Comparison of ENCODE assay signal across 9 cellular contexts in the genomic region with DNA sequence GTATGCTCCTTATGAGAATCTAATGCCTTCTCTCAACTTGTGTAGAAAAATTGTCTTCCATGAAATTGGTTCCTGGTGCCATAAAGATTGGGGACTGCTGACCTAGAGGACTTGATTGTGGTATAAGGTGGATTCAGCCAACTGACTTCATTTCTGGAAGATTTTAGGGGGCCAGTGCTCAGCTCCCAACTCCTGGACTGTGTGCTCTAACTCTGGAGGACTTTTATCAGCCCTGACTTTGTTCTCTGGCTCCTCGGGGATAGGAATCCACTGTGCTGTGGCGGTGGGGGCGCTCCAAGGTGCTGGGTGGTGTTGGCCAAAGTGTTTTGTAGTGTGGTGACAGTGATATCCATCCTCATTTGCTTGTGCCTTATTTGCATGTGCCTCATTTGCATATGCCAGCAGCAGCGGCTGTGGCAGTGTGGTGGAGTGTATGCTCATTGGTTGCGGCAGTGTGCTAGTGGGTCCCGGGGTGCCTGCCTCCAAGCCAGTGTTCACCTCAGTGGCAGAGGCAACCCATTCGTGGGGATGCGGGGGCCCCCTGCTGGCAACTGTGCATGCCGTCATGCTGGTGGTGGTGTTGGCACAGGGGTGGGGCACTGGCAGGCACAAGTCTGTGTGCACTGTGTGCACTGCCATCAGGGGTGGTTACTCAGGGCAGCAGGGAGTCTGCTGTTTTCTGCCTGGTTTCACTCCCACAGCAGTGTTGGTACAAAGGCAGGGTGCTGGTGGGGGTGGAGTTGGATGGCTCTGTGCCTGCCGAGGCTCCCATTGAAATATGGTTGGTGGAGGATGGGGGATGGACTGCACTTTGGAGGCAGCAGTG. TPM values are rescaled to one million over a fixed set of nuclear protein-coding genes. Genes with fewer than 3 reads are reported as not detected.
DNase-seq lines count a peak whose midpoint lies in the region; ATAC-seq and TF ChIP-seq lines count a peak whose summit lies in the region.
"Had no signal": no experiment of that assay in that cellular context is flagged by ENCODE, and none has a peak within 500 bp of the region (broad histone marks: within the 10 kb centered on the region; RNA-seq: fewer than 3 reads in every experiment).

No MANE protein-coding gene starts in this region.

- DNase-seq in ACHN: peak; percentile 41
- DNase-seq in HT-29 (ENCODE audit: low spot score): peak; percentile 36
- DNase-seq in activated naive CD4-positive, alpha-beta T cell treated with Interleukin-2 at 50 U/mL for 16 hours: peak; percentile 14
- no peak for DNase-seq in kidney epithelial cell (ENCODE audit: low read depth)
- DNase-seq in NK-92 (lab: John Stamatoyannopoulos, UW; ENCODE audit: unreplicated experiment): no peak

- no peaks in the 10 kb centered on the region for H3K27me3 ChIP-seq in kidney epithelial cell (ENCODE audit: control insufficient read depth, insufficient read depth, low read length)

- no peak for ATAC-seq in activated CD4-positive, CD25-positive, alpha-beta regulatory T cell treated with anti-CD3 and anti-CD28 coated beads, Interleukin-2, amount 50 U/mL, for 24 hours
- ATAC-seq in GM19467 (IDR thresholded peaks at IDR 0.05; ENCODE audit: unreplicated experiment) (no peak), GM18858 (IDR thresholded peaks at IDR 0.05; ENCODE audit: unreplicated experiment) (no peak)

- peak; percentile 20 for TF ChIP-seq CTCF in kidney epithelial cell (IDR thresholded peaks at IDR 0.05; ENCODE audit: insufficient read depth, low read length, poor library complexity, severe bottlenecking)

- H3K4me3 ChIP-seq in kidney epithelial cell (ENCODE audit: low read depth, low read length): no peak overlapping the region
- H3K4me3 ChIP-seq: thoracic aorta had no signal

- no peaks in the 10 kb centered on the region for H3K36me3 ChIP-seq in kidney epithelial cell (ENCODE audit: control insufficient read depth, insufficient read depth, low read length)
- H3K36me3 ChIP-seq: thoracic aorta had no signal

- in situ Hi-C loops in ACHN (cut with HindIII; ENCODE audit: low pct_ligation_motif_present, low pct_unique_long_range_greater_than_20kb, low sequenced_read_pairs): no loop called here

RNA-seq across cellular contexts. Expression of a gene that starts 19.6 kb away (rescaled TPM):
- total RNA-seq in HT-29 (2014; rRNA removed; shearing (Covaris generic)): 14.2 and 25.2 TPM in 2 replicates
- 22.9 and 27.9 TPM in 2 replicates for total RNA-seq in kidney epithelial cell

Comparison
In these comparisons a context has a peak if more than half of its experiments do, and no peak if none do; other contexts are left out.
1. DNase-seq: peak in ACHN (single experiment), HT-29 (single experiment) and activated naive CD4-positive, alpha-beta T cell treated with Interleukin-2 at 50 U/mL for 16 hours (single experiment); none in kidney epithelial cell (single experiment) and NK-92 (single experiment).